In genomic region chr21:33618407-33618806, GRCh38 we compare ENCODE assay signal across 20 cellular contexts. TPM values are rescaled to one million over a fixed set of nuclear protein-coding genes. Genes with fewer than 3 reads are reported as not detected.
DNase-seq lines count a peak whose midpoint lies in the region; ATAC-seq and TF ChIP-seq lines count a peak whose summit lies in the region.
"Had no signal": no experiment of that assay in that cellular context is flagged by ENCODE, and none has a peak within 500 bp of the region (broad histone marks: within the 10 kb centered on the region; RNA-seq: fewer than 3 reads in every experiment).

No MANE protein-coding gene starts in this region.

- no peak overlapping the region for H3K14ac ChIP-seq in H9 (ENCODE audit: insufficient read depth, low read length)

- no peaks in the 10 kb centered on the region for H3K23me2 ChIP-seq in H9 (ENCODE audit: insufficient read length, low read depth, low read length, poor library complexity, severe bottlenecking)

- H2BK15ac ChIP-seq in H9 (ENCODE audit: low read depth, low read length), result no peak overlapping the region

- no peak overlapping the region for H3K9ac ChIP-seq in H9 (ENCODE audit: extremely low read depth, insufficient read length, low read length)
- H3K9ac ChIP-seq: GM23248 had no signal

- H3K27me3 Mint-ChIP-seq in Caco-2 (ENCODE audit: insufficient read depth, unreplicated experiment), result no peaks in the 10 kb centered on the region
- no peaks in the 10 kb centered on the region; the same call in 1 of the 2 replicates for H3K27me3 Mint-ChIP-seq in H9 (ENCODE audit: low read depth)
- H3K27me3 Mint-ChIP-seq in dendritic cell treated with granulocyte-macrophage colony-stimulating factor and Interleukin-4, amounts not matched to agents 40 ng/mL and 50 ng/mL, for 4 days, result no peaks in the 10 kb centered on the region
- H3K27me3 Mint-ChIP-seq in memory B cell, result no peaks in the 10 kb centered on the region
- H3K27me3 Mint-ChIP-seq: CD8-positive, alpha-beta memory T cell had no signal

- H2AFZ ChIP-seq in H9 (ENCODE audit: low read length), result no peak overlapping the region
- H2AFZ ChIP-seq: GM23248 had no signal

- H3K56ac ChIP-seq in H9 (ENCODE audit: insufficient read length, low read depth, low read length), result no peak overlapping the region

- no peak overlapping the region for H4K8ac ChIP-seq in H9 (replicated peaks; ENCODE audit: insufficient read length, low read depth, low read length)

- H3K4me1 Mint-ChIP-seq in Caco-2 (ENCODE audit: low read depth, unreplicated experiment), result peaks cover 17% of the 10 kb centered on the region
- H3K4me1 Mint-ChIP-seq in H9, result peaks cover 17 to 18% of the 10 kb centered on the region in 2 experiments
- H3K4me1 Mint-ChIP-seq in dendritic cell treated with granulocyte-macrophage colony-stimulating factor and Interleukin-4, amounts not matched to agents 40 ng/mL and 50 ng/mL, for 4 days (ENCODE audit: low read depth), result peaks cover 27% of the 10 kb centered on the region
- H3K4me1 Mint-ChIP-seq in memory B cell, result no peaks in the 10 kb centered on the region
- H3K4me1 Mint-ChIP-seq: CD8-positive, alpha-beta memory T cell had no signal

- H3K27ac Mint-ChIP-seq in Caco-2 (ENCODE audit: unreplicated experiment) (peak overlapping the region; percentile 48), H9 (peak overlapping the region in 2 of 3 experiments; percentile 2 to 22; a peak in 3 of 7 replicates), memory B cell (peak overlapping the region; percentile 45)
- H3K27ac Mint-ChIP-seq in dendritic cell treated with granulocyte-macrophage colony-stimulating factor and Interleukin-4, amounts not matched to agents 40 ng/mL and 50 ng/mL, for 4 days, result peak overlapping the region; percentile 10

- H3K4me3 Mint-ChIP-seq in Caco-2 (ENCODE audit: unreplicated experiment) (peak overlapping the region; percentile 3), H9 (no peak overlapping the region), memory B cell (no peak overlapping the region)
- H3K4me3 Mint-ChIP-seq in dendritic cell treated with granulocyte-macrophage colony-stimulating factor and Interleukin-4, amounts not matched to agents 40 ng/mL and 50 ng/mL, for 4 days, result no peak overlapping the region
- H3K4me3 Mint-ChIP-seq: CD8-positive, alpha-beta memory T cell had no signal

- no peaks in the 10 kb centered on the region for H3K9me3 ChIP-seq in Caco-2
- H3K9me3 ChIP-seq in H9 (ENCODE audit: control insufficient read depth, low read depth, low read length), result no peaks in the 10 kb centered on the region
- no peaks in the 10 kb centered on the region for H3K9me3 ChIP-seq in HAP-1
- H3K9me3 ChIP-seq: MG63, SJSA1 had no signal

- H3K79me1 ChIP-seq in H9 (ENCODE audit: insufficient read depth, low read depth, low read length, poor library complexity, severe bottlenecking), result no peaks in the 10 kb centered on the region

- no peak overlapping the region for H3K23ac ChIP-seq in H9 (ENCODE audit: insufficient read length, low read depth, low read length)

- H3K4ac ChIP-seq in H9 (ENCODE audit: low read depth, low read length), result no peak overlapping the region

- CTCF ChIA-PET in Caco-2 (lab: Charles Lee), result interaction anchor here (2.2 kb wide), 1 partner anchor 13 kb away, joined by 14 read pairs; no protein-coding TSS in a partner anchor

- H2BK20ac ChIP-seq in H9 (ENCODE audit: low read depth, low read length, poor library complexity, severe bottlenecking), result no peak overlapping the region

- H3K36me3 ChIP-seq in Caco-2 (ENCODE audit: control insufficient read depth, insufficient read depth, low read length) (no peaks in the 10 kb centered on the region), HAP-1 (replicated peaks) (peaks cover 30% of the 10 kb centered on the region)

- H3K27me3 ChIP-seq in Caco-2 (replicated peaks; ENCODE audit: control insufficient read depth, insufficient read depth, low read length) (no peaks in the 10 kb centered on the region), H9 (ENCODE audit: insufficient read depth, low read length) (no peaks in the 10 kb centered on the region), HAP-1 (ENCODE audit: low read depth) (no peaks in the 10 kb centered on the region)
- H3K27me3 ChIP-seq: MG63, SJSA1 had no signal

- no TSS peak for BruUV-seq in Caco-2 (replicated peaks; lab: Mats Ljungman, UMichigan)

- WGBS in H9 (ENCODE audit: extremely low coverage, insufficient read length, low lambda C conversion rate), result no CpG with 5 or more reads among the region's 2 CpGs

- peaks cover 36% of the 10 kb centered on the region for H3K4me1 ChIP-seq in Caco-2
- H3K4me1 ChIP-seq in H9 (ENCODE audit: insufficient read depth, low read length), result no peaks in the 10 kb centered on the region
- no peaks in the 10 kb centered on the region; the same call in none of the 2 replicates for H3K4me1 ChIP-seq in HAP-1
- H3K4me1 ChIP-seq: SJSA1 had no signal

- POLR2A ChIA-PET in Caco-2 (lab: Charles Lee), result interaction anchor here (0.7 kb wide), 1 partner anchor 31 kb away, joined by 11 read pairs; no protein-coding TSS in a partner anchor

- no peak overlapping the region for H3K18ac ChIP-seq in H9 (ENCODE audit: insufficient read length, low read depth, low read length)

- DNase-seq in Caco-2, result no peak
- no peak for DNase-seq in H9
- DNase-seq in memory B cell (ENCODE audit: low spot score in 2 of 2), result no peak
- no peak for DNase-seq in activated effector memory CD4-positive, alpha-beta T cell treated with anti-CD3 and anti-CD28 coated beads, Interleukin-2, amount 50 U/mL, for 16 hours
- DNase-seq in HAP-1 (ENCODE audit: low spot score in 2 of 2), result no peak
- DNase-seq in NCI-H774 (lab: John Stamatoyannopoulos, UW), result no peak
- DNase-seq: CD8-positive, alpha-beta memory T cell; GF-D8; GM23248; MG63; NCI-H1048; NCI-H1417 treated with DMSO at 0.1 percent for 48 hours; NCI-H187; NCI-H2107; NCI-H2227 treated with DMSO at 0.1 percent for 48 hours; NCI-H510A had no signal

- TF ChIP-seq CTCF in Caco-2 (IDR thresholded peaks at IDR 0.05; ENCODE audit: insufficient read depth in 1 of 2, low read depth in 1 of 2, low read length in 1 of 2, severe bottlenecking in 1 of 2, unreplicated experiment in 1 of 2) (no peak), H9 (conservative IDR thresholded peaks at IDR 0.05) (no peak)

- no peak overlapping the region for H2BK5ac ChIP-seq in H9 (ENCODE audit: insufficient read length, low read length)

- H3T11ph ChIP-seq in H9 (ENCODE audit: low read length), result no peak overlapping the region

- H2AK5ac ChIP-seq in H9 (ENCODE audit: insufficient read length, low read length), result no peak overlapping the region

- in situ Hi-C loops in HAP-1 (cut with MboI; ENCODE audit: low sequenced_read_pairs), result no loop called here

- no peak overlapping the region for H2BK120ac ChIP-seq in H9 (ENCODE audit: low read depth, low read length, poor library complexity, severe bottlenecking)

- H3K79me2 ChIP-seq in H9 (ENCODE audit: insufficient read depth, low read length), result no peaks in the 10 kb centered on the region

- H4K5ac ChIP-seq in H9 (ENCODE audit: insufficient read length, low read depth, low read length), result no peak overlapping the region

- H3K9me3 Mint-ChIP-seq in Caco-2 (ENCODE audit: unreplicated experiment) (peaks cover 14% of the 10 kb centered on the region), H9 (peaks cover 0 to 2% of the 10 kb centered on the region in 2 experiments; a peak in 1 of 5 replicates), memory B cell (peaks cover 2% of the 10 kb centered on the region)
- H3K9me3 Mint-ChIP-seq in dendritic cell treated with granulocyte-macrophage colony-stimulating factor and Interleukin-4, amounts not matched to agents 40 ng/mL and 50 ng/mL, for 4 days, result peaks cover 7% of the 10 kb centered on the region
- H3K9me3 Mint-ChIP-seq: CD8-positive, alpha-beta memory T cell had no signal

- no peaks in the 10 kb centered on the region for H4K20me1 ChIP-seq in H9 (ENCODE audit: control insufficient read depth, insufficient read depth, insufficient read length)

- H3K27ac ChIP-seq in H9 (ENCODE audit: insufficient read length, low read depth, low read length), result no peak overlapping the region
- H3K27ac ChIP-seq: C4-2B, GM23248, SJSA1 had no signal

- intact Hi-C loops in Caco-2 (cut with micrococcal nuclease; ENCODE audit: unreplicated experiment), result no loop called here
- intact Hi-C loops in dendritic cell treated with granulocyte-macrophage colony-stimulating factor and Interleukin-4, amounts not matched to agents 40 ng/mL and 50 ng/mL, for 4 days (cut with micrococcal nuclease), result no loop called here

- H3K36me3 Mint-ChIP-seq in Caco-2 (ENCODE audit: insufficient read depth, unreplicated experiment) (peaks cover 32% of the 10 kb centered on the region), H9 (ENCODE audit: insufficient read depth in 1 of 3, low read depth in 3 of 3) (peaks cover 7 to 42% (median 31%) of the 10 kb centered on the region in 3 experiments; a peak in 6 of 7 replicates), memory B cell (peaks cover 21% of the 10 kb centered on the region)
- peaks cover 90% of the 10 kb centered on the region for H3K36me3 Mint-ChIP-seq in dendritic cell treated with granulocyte-macrophage colony-stimulating factor and Interleukin-4, amounts not matched to agents 40 ng/mL and 50 ng/mL, for 4 days (ENCODE audit: low read depth)

- no peak overlapping the region for H3K4me2 ChIP-seq in H9 (ENCODE audit: insufficient read depth, insufficient read length, low read length)

- no peak for ATAC-seq in memory B cell (ENCODE audit: low read depth)
- ATAC-seq in GM19397 (IDR thresholded peaks at IDR 0.05; ENCODE audit: unreplicated experiment), result no peak

- no peak overlapping the region for H2BK12ac ChIP-seq in H9 (ENCODE audit: insufficient read length, low read depth, low read length)

- H4K91ac ChIP-seq in H9 (ENCODE audit: insufficient read length, low read depth, low read length), result no peak overlapping the region

- H3K4me3 ChIP-seq in Caco-2 (ENCODE audit: low read depth, low read length), result no peak overlapping the region
- no peak overlapping the region for H3K4me3 ChIP-seq in HAP-1
- H3K4me3 ChIP-seq: GM23248, MG63, SJSA1 had no signal

RNA-seq across cellular contexts. Expression of gene CRYZL1, which starts 23.1 kb away (rescaled TPM):
- 26.6 and 29.1 TPM in 2 replicates for total RNA-seq in Caco-2 (2022)
- 13.5 and 15.4 TPM in 2 replicates for total RNA-seq in H9 (2021)

RNA-seq across cellular contexts. Expression of gene ITSN1, which starts 23.9 kb away (rescaled TPM):
- total RNA-seq in Caco-2 (2022) (88.5 and 98.4 TPM in 2 replicates), H9 (2021) (90.7 and 94.2 TPM in 2 replicates)

RNA-seq across cellular contexts. Expression of gene DONSON, which starts 29.9 kb away (rescaled TPM):
- total RNA-seq in Caco-2 (2022) (36.2 and 36.4 TPM in 2 replicates), H9 (2021) (35.3 and 37.9 TPM in 2 replicates)
